Comparison of ENCODE assay signal across 8 cellular contexts in genomic region chr20:31572701-31573554, GRCh38. TPM values are rescaled to one million over a fixed set of nuclear protein-coding genes. Genes with fewer than 3 reads are reported as not detected.
A peak's percentile ranks its signal among the peaks of the same experiment; 100 is the strongest.
DNase-seq lines count a peak whose midpoint lies in the region; TF ChIP-seq lines count a peak whose summit lies in the region.

No MANE protein-coding gene starts in this region.

- peak overlapping the region; percentile 85 for H3K27ac Mint-ChIP-seq in activated naive CD4-positive, alpha-beta T cell treated with anti-CD3 and anti-CD28 coated beads, Interleukin-2, amount 10 ng/mL, durations not matched to agents 7 days and 5 days

- TF ChIP-seq POLR2A in suprapubic skin (IDR thresholded peaks at IDR 0.05), result peak; percentile 59 to 77

- H3K4me1 ChIP-seq in SJSA1 (replicated peaks) (peaks cover 54% of the 10 kb centered on the region), suprapubic skin (peaks cover 60% of the 10 kb centered on the region)

- peaks cover 27% of the 10 kb centered on the region for H3K4me1 Mint-ChIP-seq in activated naive CD4-positive, alpha-beta T cell treated with anti-CD3 and anti-CD28 coated beads, Interleukin-2, amount 10 ng/mL, durations not matched to agents 7 days and 5 days

- H3K9me3 Mint-ChIP-seq in activated naive CD4-positive, alpha-beta T cell treated with anti-CD3 and anti-CD28 coated beads, Interleukin-2, amount 10 ng/mL, durations not matched to agents 7 days and 5 days, result no peaks in the 10 kb centered on the region

- H3K4me3 Mint-ChIP-seq in activated naive CD4-positive, alpha-beta T cell treated with anti-CD3 and anti-CD28 coated beads, Interleukin-2, amount 10 ng/mL, durations not matched to agents 7 days and 5 days, result peak overlapping the region; percentile 84

- no peaks in the 10 kb centered on the region for H3K27me3 ChIP-seq in SJSA1 (replicated peaks)
- H3K27me3 ChIP-seq in suprapubic skin, result no peaks in the 10 kb centered on the region

- DNase-seq in GM03348 (ENCODE audit: low spot score), result peak; percentile 97
- DNase-seq in HFF-Myc (ENCODE audit: extremely low read depth, low read depth), result peak; percentile 97
- peak; percentile 94 for DNase-seq in MV-4-11 (lab: John Stamatoyannopoulos, UW)
- peak; percentile 99 to 100 for DNase-seq in SJSA1 (ENCODE audit: low read depth in 1 of 2, low spot score in 2 of 2)
- peak; percentile 91 for DNase-seq in activated naive CD4-positive, alpha-beta T cell treated with anti-CD3 and anti-CD28 coated beads, Interleukin-2, amount 10 ng/mL, durations not matched to agents 7 days and 5 days
- DNase-seq in germinal center (ENCODE audit: low spot score), result peak; percentile 89
- peak in 55 of 56 donors; percentile 23 to 97 (median 82) for DNase-seq in nucleus accumbens (lab: John Stamatoyannopoulos, UW)
- DNase-seq in suprapubic skin (ENCODE audit: low spot score in 2 of 2), result peak; percentile 96 to 97

- peak overlapping the region; percentile 48 for H3K4me3 ChIP-seq in HFF-Myc (replicated peaks; ENCODE audit: low read depth, low read length)
- peak overlapping the region; percentile 40 for H3K4me3 ChIP-seq in SJSA1
- H3K4me3 ChIP-seq in suprapubic skin, result peak overlapping the region; percentile 47

- peaks cover 11% of the 10 kb centered on the region for H3K27me3 Mint-ChIP-seq in activated naive CD4-positive, alpha-beta T cell treated with anti-CD3 and anti-CD28 coated beads, Interleukin-2, amount 10 ng/mL, durations not matched to agents 7 days and 5 days

- CTCF ChIA-PET in activated naive CD4-positive, alpha-beta T cell treated with anti-CD3 and anti-CD28 coated beads, Interleukin-2, amount 10 ng/mL, durations not matched to agents 7 days and 5 days (lab: Charles Lee), result interaction anchor here (0.6 to 30.9 kb wide), 5 partner anchors 12 to 706 kb away, joined by 3 to 853 read pairs (median 4); partner anchors contain the start of gene ID1

- H3K9me3 ChIP-seq in SJSA1 (replicated peaks) (no peaks in the 10 kb centered on the region), suprapubic skin (no peaks in the 10 kb centered on the region)

- TF ChIP-seq EP300 in suprapubic skin (IDR thresholded peaks at IDR 0.05), result no peak

- peaks cover 4% of the 10 kb centered on the region for H3K36me3 Mint-ChIP-seq in activated naive CD4-positive, alpha-beta T cell treated with anti-CD3 and anti-CD28 coated beads, Interleukin-2, amount 10 ng/mL, durations not matched to agents 7 days and 5 days

- WGBS in suprapubic skin, result 3% methylated on average over 20 of the region's 63 CpGs

- H3K27ac ChIP-seq in SJSA1 (peak overlapping the region; percentile 88), suprapubic skin (peak overlapping the region; percentile 83)

- H3K36me3 ChIP-seq in SJSA1 (peaks cover 14% of the 10 kb centered on the region), suprapubic skin (peaks cover 10% of the 10 kb centered on the region)

- TF ChIP-seq CTCF in HFF-Myc (IDR thresholded peaks at IDR 0.05; ENCODE audit: low read depth, low read length, missing control alignments) (no peak), suprapubic skin (IDR thresholded peaks at IDR 0.05) (no peak)

RNA-seq across cellular contexts. Expression of gene ID1, which starts 32.2 kb away (rescaled TPM):
- total RNA-seq in SJSA1 (2014; rRNA removed; shearing (Covaris generic)), result 700 and 729 TPM in 2 replicates
- total RNA-seq in suprapubic skin, result 100 to 1,000 TPM; 335 to 766 (median 507) TPM

RNA-seq across cellular contexts. Expression of gene HM13, which starts 58.7 kb away (rescaled TPM):
- 28.2 and 68.1 TPM in 2 replicates for total RNA-seq in SJSA1 (2014; rRNA removed; shearing (Covaris generic))
- 10 to 100 TPM; 44.3 to 59.7 (median 54.4) TPM for total RNA-seq in suprapubic skin

Comparison
In these comparisons a context has a peak if more than half of its experiments do, and no peak if none do; other contexts are left out.
1. Peak in every context shown above with its lines: DNase-seq, H3K4me3 ChIP-seq and H3K27ac ChIP-seq.